In the genomic region with DNA sequence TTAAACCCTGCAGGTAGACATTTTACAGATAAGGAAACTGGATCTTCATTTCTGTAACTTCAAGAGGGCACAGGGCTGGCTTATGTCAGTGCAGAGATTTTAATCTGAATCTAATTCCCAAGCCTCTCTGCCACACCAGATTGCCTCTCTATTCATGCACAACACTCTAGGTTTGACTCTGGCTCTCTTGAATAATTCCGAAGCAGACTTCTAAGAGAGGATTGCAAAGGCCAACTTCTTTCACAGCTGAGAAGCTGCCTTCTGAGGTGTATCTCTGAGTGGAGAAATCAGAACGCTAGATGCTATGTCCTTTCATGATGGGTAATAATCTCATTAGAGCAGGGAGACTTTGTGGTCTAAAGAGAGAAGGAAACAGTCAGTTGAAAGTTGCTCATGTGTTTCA, we compare ENCODE assay signal across 8 cellular contexts. TPM values are rescaled to one million over a fixed set of nuclear protein-coding genes. Genes with fewer than 3 reads are reported as not detected.
DNase-seq lines count a peak whose midpoint lies in the region; ATAC-seq and TF ChIP-seq lines count a peak whose summit lies in the region.

No MANE protein-coding gene starts in this region.

- no peak overlapping the region for H3K4me3 ChIP-seq in left ventricle myocardium inferior
- H3K4me3 ChIP-seq in right cardiac atrium (ENCODE audit: low read length) = no peak overlapping the region
- no peak overlapping the region for H3K4me3 ChIP-seq in vagina

- H3K27ac Mint-ChIP-seq in activated CD8-positive, alpha-beta T cell treated with anti-CD3 and anti-CD28 coated beads for 36 hours = peak overlapping the region; percentile 90

- no peak for ATAC-seq in right cardiac atrium
- peak; percentile 48 for ATAC-seq in HG03060 (IDR thresholded peaks at IDR 0.05; ENCODE audit: low read depth, unreplicated experiment)
- ATAC-seq in activated CD8-positive, alpha-beta T cell treated with anti-CD3 and anti-CD28 coated beads for 36 hours = peak; percentile 23

- H3K27me3 ChIP-seq in left ventricle myocardium inferior (ENCODE audit: low read depth) = no peaks in the 10 kb centered on the region
- no peaks in the 10 kb centered on the region for H3K27me3 ChIP-seq in right cardiac atrium (ENCODE audit: control insufficient read depth, insufficient read depth)
- no peaks in the 10 kb centered on the region for H3K27me3 ChIP-seq in vagina

- peak overlapping the region; percentile 2 for H3K4me3 Mint-ChIP-seq in activated CD8-positive, alpha-beta T cell treated with anti-CD3 and anti-CD28 coated beads for 36 hours

- TF ChIP-seq POLR2A in vagina (IDR thresholded peaks at IDR 0.05) = no peak

- no peaks in the 10 kb centered on the region for H3K27me3 Mint-ChIP-seq in activated CD8-positive, alpha-beta T cell treated with anti-CD3 and anti-CD28 coated beads for 36 hours

- DNase-seq in left ventricle myocardium inferior (no peak), right cardiac atrium (no peak), DMS53 treated with DMSO at 0.1 percent for 48 hours (lab: John Stamatoyannopoulos, UW; ENCODE audit: unreplicated experiment) (no peak), vagina (ENCODE audit: extremely low spot score in 2 of 2) (no peak), HCEC 1CT (no peak), NCI-H2107 (lab: John Stamatoyannopoulos, UW) (no peak)
- DNase-seq in activated CD8-positive, alpha-beta T cell treated with anti-CD3 and anti-CD28 coated beads for 36 hours = no peak

- TF ChIP-seq CTCF in left ventricle myocardium inferior (IDR thresholded peaks at IDR 0.05; ENCODE audit: borderline replicate concordance) = no peak
- TF ChIP-seq CTCF in activated CD8-positive, alpha-beta T cell treated with anti-CD3 and anti-CD28 coated beads for 36 hours (IDR thresholded peaks at IDR 0.05) = no peak
- TF ChIP-seq CTCF in vagina (IDR thresholded peaks at IDR 0.05) = no peak

- H3K9me3 Mint-ChIP-seq in activated CD8-positive, alpha-beta T cell treated with anti-CD3 and anti-CD28 coated beads for 36 hours = peaks cover 6% of the 10 kb centered on the region

- H3K9me3 ChIP-seq in left ventricle myocardium inferior (replicated peaks) = peaks cover 2% of the 10 kb centered on the region
- H3K9me3 ChIP-seq in right cardiac atrium (ENCODE audit: control insufficient read depth, low read length) = no peaks in the 10 kb centered on the region
- no peaks in the 10 kb centered on the region for H3K9me3 ChIP-seq in vagina

- H3K4me1 ChIP-seq in left ventricle myocardium inferior (peaks cover 68% of the 10 kb centered on the region), right cardiac atrium (ENCODE audit: control insufficient read depth, insufficient read depth, low read length) (peaks cover 18% of the 10 kb centered on the region), vagina (peaks cover 15% of the 10 kb centered on the region)

- CTCF ChIA-PET in activated CD8-positive, alpha-beta T cell treated with anti-CD3 and anti-CD28 coated beads for 36 hours (lab: Charles Lee) = interaction anchor here (0.9 to 11.0 kb wide), 6 partner anchors 11 to 178 kb away, joined by 3 to 104 read pairs (median 6); no protein-coding TSS in a partner anchor

- POLR2A ChIA-PET in activated CD8-positive, alpha-beta T cell treated with anti-CD3 and anti-CD28 coated beads for 36 hours (lab: Charles Lee) = interaction anchor here (1.0 to 1.2 kb wide), 2 partner anchors 15 to 56 kb away, joined by 3 read pairs; no protein-coding TSS in a partner anchor

- intact Hi-C loops in left ventricle myocardium inferior (cut with micrococcal nuclease) (no loop called here), right cardiac atrium (cut with DNase I) (loop anchor here in 1 of 4 donors (10.0 kb wide), 1 partner anchor 109 kb away; no protein-coding TSS in a partner anchor), vagina (cut with DNase I) (no loop called here)
- intact Hi-C loops in activated CD8-positive, alpha-beta T cell treated with anti-CD3 and anti-CD28 coated beads for 36 hours (cut with micrococcal nuclease) = loop anchor here (2.0 kb wide), 1 partner anchor 17 kb away; no protein-coding TSS in a partner anchor

- 72% methylated on average over 2 of the region's 2 CpGs for WGBS in right cardiac atrium

- peaks cover 81% of the 10 kb centered on the region for H3K4me1 Mint-ChIP-seq in activated CD8-positive, alpha-beta T cell treated with anti-CD3 and anti-CD28 coated beads for 36 hours (ENCODE audit: low read depth)

- H3K36me3 Mint-ChIP-seq in activated CD8-positive, alpha-beta T cell treated with anti-CD3 and anti-CD28 coated beads for 36 hours (ENCODE audit: low read depth) = peaks cover 11% of the 10 kb centered on the region

- no peaks in the 10 kb centered on the region for H3K36me3 ChIP-seq in left ventricle myocardium inferior
- no peaks in the 10 kb centered on the region for H3K36me3 ChIP-seq in vagina

- H3K27ac ChIP-seq in left ventricle myocardium inferior (replicated peaks) (peak overlapping the region; percentile 43), right cardiac atrium (ENCODE audit: low read length) (no peak overlapping the region), vagina (no peak overlapping the region)

RNA-seq across cellular contexts. Expression of a gene that starts 20.1 kb away (rescaled TPM):
- total RNA-seq in left ventricle myocardium inferior = 98.7 TPM
- 100 to 1,000 TPM; 112 to 156 (median 134) TPM for total RNA-seq in right cardiac atrium
- polyA plus RNA-seq in right cardiac atrium = 29.0 TPM
- 10 to 100 TPM; 36.9 to 42.2 TPM for total RNA-seq in activated CD8-positive, alpha-beta T cell treated with anti-CD3 and anti-CD28 coated beads for 36 hours
- total RNA-seq in vagina = 16.7 TPM

Comparison
In these comparisons a context has a peak if more than half of its experiments do, and no peak if none do; other contexts are left out.
1. ATAC-seq: peak in HG03060 (single experiment) and activated CD8-positive, alpha-beta T cell treated with anti-CD3 and anti-CD28 coated beads for 36 hours (single experiment); none in right cardiac atrium (0 of 2).